17 cellular contexts compared by ENCODE assay signal in the genomic region with DNA sequence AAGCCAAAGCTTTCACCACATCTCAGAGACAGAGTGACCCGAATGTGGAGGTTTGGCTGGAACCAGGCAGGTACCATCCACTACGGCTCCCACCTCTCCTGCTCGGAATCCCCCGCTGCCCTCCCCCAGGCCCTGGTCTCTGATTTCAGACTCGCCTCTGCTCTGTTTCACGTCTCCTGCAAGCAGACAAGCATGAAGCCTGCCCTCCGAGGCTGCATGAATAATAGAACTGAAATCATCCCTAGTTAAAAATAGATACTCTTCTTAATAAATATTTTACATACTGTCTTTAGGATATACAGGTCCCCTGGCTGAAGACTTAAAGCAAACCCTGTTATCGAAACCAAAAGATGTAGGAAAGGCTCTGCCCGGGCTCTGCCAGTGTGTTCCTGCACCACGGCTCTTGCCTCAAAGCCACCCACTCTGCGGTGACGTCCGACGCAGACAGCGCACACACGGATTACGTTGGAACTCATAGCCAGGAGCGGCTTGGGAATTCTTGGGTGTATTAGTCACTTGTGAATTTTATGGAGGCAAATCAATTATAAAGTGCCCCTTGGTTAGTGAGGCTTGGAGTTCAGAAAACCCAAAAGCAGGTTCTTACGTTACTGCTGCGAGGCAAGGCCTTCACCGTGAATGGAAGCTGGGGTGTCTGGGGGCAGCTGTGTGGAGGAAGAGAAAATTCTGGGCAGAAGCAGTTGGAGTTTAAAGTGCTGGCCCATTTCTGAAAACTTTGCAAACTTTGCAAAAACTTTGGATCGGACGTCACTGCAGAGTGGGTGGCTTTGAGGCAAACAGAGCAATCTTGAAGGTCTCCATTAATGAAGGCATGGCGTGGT. TPM values are rescaled to one million over a fixed set of nuclear protein-coding genes. Genes with fewer than 3 reads are reported as not detected.
DNase-seq lines count a peak whose midpoint lies in the region; ATAC-seq and TF ChIP-seq lines count a peak whose summit lies in the region.
"Had no signal": no experiment of that assay in that cellular context is flagged by ENCODE, and none has a peak within 500 bp of the region (broad histone marks: within the 10 kb centered on the region; RNA-seq: fewer than 3 reads in every experiment).

No MANE protein-coding gene starts in this region.

- H3K36me3 Mint-ChIP-seq in activated T-cell treated with anti-CD3 and anti-CD28 coated beads, Interleukin-2, amount 50 U/mL, for 72 hours (ENCODE audit: insufficient read depth in 2 of 2): no peaks in the 10 kb centered on the region

- H3K4me1 ChIP-seq in breast epithelium (no peaks in the 10 kb centered on the region), muscle layer of duodenum (ENCODE audit: control insufficient read depth in 1 of 2, insufficient read depth in 2 of 2, low read length in 2 of 2) (peaks cover 0 to 20% of the 10 kb centered on the region in 2 donors)
- H3K4me1 ChIP-seq: left lung had no signal

- intact Hi-C loops in breast epithelium (cut with DNase I; ENCODE audit: low total_unique reads): no loop called here

- no peaks in the 10 kb centered on the region for H3K36me3 ChIP-seq in breast epithelium
- no peaks in the 10 kb centered on the region for H3K36me3 ChIP-seq in muscle layer of duodenum (ENCODE audit: control insufficient read depth in 1 of 2, insufficient read depth in 2 of 2, low read length in 2 of 2)
- H3K36me3 ChIP-seq: left lung had no signal

- no peak for TF ChIP-seq POLR2A in breast epithelium (IDR thresholded peaks at IDR 0.05)

- peaks cover 0 to 2% of the 10 kb centered on the region in 2 donors for H3K9me3 Mint-ChIP-seq in activated T-cell treated with anti-CD3 and anti-CD28 coated beads, Interleukin-2, amount 50 U/mL, for 72 hours
- H3K9me3 Mint-ChIP-seq: activated B cell treated with CpG ODN at 0.5 μM for 24 hours; activated T-cell treated with anti-CD3 and anti-CD28 coated beads, Interleukin-2, amount 50 U/mL, for 24 hours; effector memory CD8-positive, alpha-beta T cell had no signal

- no peak for TF ChIP-seq CTCF in breast epithelium (IDR thresholded peaks at IDR 0.05)
- no peak for TF ChIP-seq CTCF in coronary artery (IDR thresholded peaks at IDR 0.05)

- peak overlapping the region; percentile 2 to 43 for H3K27ac ChIP-seq in breast epithelium
- H3K27ac ChIP-seq in muscle layer of duodenum (ENCODE audit: low read length): peak overlapping the region; percentile 39
- no peak overlapping the region for H3K27ac ChIP-seq in coronary artery
- H3K27ac ChIP-seq: left lung, SK-N-MC had no signal

- DNase-seq in A172 (ENCODE audit: low spot score): peak; percentile 82
- DNase-seq in M059J (ENCODE audit: low read depth): peak; percentile 37
- DNase-seq in breast epithelium (ENCODE audit: low spot score in 2 of 2): peak in 1 of 2 donors; percentile 57
- DNase-seq in activated T-cell treated with anti-CD3 and anti-CD28 coated beads, Interleukin-2, amount 50 U/mL, for 72 hours: no peak
- no peak for DNase-seq in coronary artery (ENCODE audit: low spot score)
- no peak for DNase-seq in inferior parietal cortex (ENCODE audit: extremely low spot score)
- no peak for DNase-seq in stimulated activated CD4-positive, alpha-beta T cell treated with anti-CD3 and anti-CD28 coated beads, Interleukin-4, amount 100 ng/mL, for 24 hours
- DNase-seq: activated B cell treated with CpG ODN at 0.5 μM for 24 hours; activated T-cell treated with anti-CD3 and anti-CD28 coated beads, Interleukin-2, amount 50 U/mL, for 24 hours; amniotic stem cell; DMS 273 treated with DMSO at 0.1 percent for 48 hours; effector memory CD8-positive, alpha-beta T cell; glutamatergic neuron; stimulated activated CD4-positive, alpha-beta T cell treated with anti-CD3 and anti-CD28 coated beads, Interleukin-1b, Interleukin-23, amount 100 ng/mL, for 48 hours had no signal

- ATAC-seq in activated T-cell treated with anti-CD3 and anti-CD28 coated beads, Interleukin-2, amount 50 U/mL, for 72 hours (replicated peaks in 1 of 2): no peak
- ATAC-seq: effector memory CD8-positive, alpha-beta T cell; left lung had no signal

- peaks cover 23% of the 10 kb centered on the region for H3K27me3 Mint-ChIP-seq in activated T-cell treated with anti-CD3 and anti-CD28 coated beads, Interleukin-2, amount 50 U/mL, for 72 hours (ENCODE audit: low read depth)

- H3K4me3 Mint-ChIP-seq in activated T-cell treated with anti-CD3 and anti-CD28 coated beads, Interleukin-2, amount 50 U/mL, for 72 hours: no peak overlapping the region
- H3K4me3 Mint-ChIP-seq: activated B cell treated with CpG ODN at 0.5 μM for 24 hours; activated T-cell treated with anti-CD3 and anti-CD28 coated beads, Interleukin-2, amount 50 U/mL, for 24 hours; effector memory CD8-positive, alpha-beta T cell had no signal

- H3K4me1 Mint-ChIP-seq in activated T-cell treated with anti-CD3 and anti-CD28 coated beads, Interleukin-2, amount 50 U/mL, for 72 hours (ENCODE audit: low read depth): peaks cover 7% of the 10 kb centered on the region

- no peak overlapping the region for H3K27ac Mint-ChIP-seq in activated T-cell treated with anti-CD3 and anti-CD28 coated beads, Interleukin-2, amount 50 U/mL, for 72 hours
- H3K27ac Mint-ChIP-seq: activated B cell treated with CpG ODN at 0.5 μM for 24 hours; activated T-cell treated with anti-CD3 and anti-CD28 coated beads, Interleukin-2, amount 50 U/mL, for 24 hours; effector memory CD8-positive, alpha-beta T cell had no signal

- H3K27me3 ChIP-seq in breast epithelium (no peaks in the 10 kb centered on the region), muscle layer of duodenum (ENCODE audit: low read depth, low read length) (no peaks in the 10 kb centered on the region)

- H3K4me3 ChIP-seq in breast epithelium (peak overlapping the region in 2 of 3 donors; percentile 1 to 43), muscle layer of duodenum (ENCODE audit: low read depth in 1 of 2, low read length in 2 of 2) (peak overlapping the region in 1 of 2 donors; percentile 40), coronary artery (no peak overlapping the region)
- H3K4me3 ChIP-seq: left lung, SK-N-MC had no signal

- H3K9me3 ChIP-seq in breast epithelium (no peaks in the 10 kb centered on the region), muscle layer of duodenum (ENCODE audit: control insufficient read depth in 1 of 2, low read length in 2 of 2) (no peaks in the 10 kb centered on the region)
- H3K9me3 ChIP-seq: left lung had no signal

RNA-seq across cellular contexts. Expression of gene NPTX1, which starts 25.6 kb away (rescaled TPM):
- 0.46 and 0.53 TPM in 2 replicates for total RNA-seq in A172 (2014; rRNA removed; shearing (Covaris generic))
- 0.79 and 2.0 TPM in 2 replicates for total RNA-seq in M059J (2014; rRNA removed; shearing (Covaris generic))
- under 1 TPM; under 0.01 to 0.32 (median 0.29) TPM for total RNA-seq in breast epithelium
- 1 to 10 TPM in 1 of 2 donors, under 1 TPM in 1; 0.83 to 6.1 TPM for total RNA-seq in activated T-cell treated with anti-CD3 and anti-CD28 coated beads, Interleukin-2, amount 50 U/mL, for 72 hours

RNA-seq across cellular contexts. Expression of gene RPTOR, which starts 42.7 kb away (rescaled TPM):
- total RNA-seq in A172 (2014; rRNA removed; shearing (Covaris generic)): 17.4 and 20.7 TPM in 2 replicates
- 8.4 and 20.8 TPM in 2 replicates for total RNA-seq in M059J (2014; rRNA removed; shearing (Covaris generic))
- total RNA-seq in breast epithelium: 10 to 100 TPM; 21.4 to 27.5 (median 23.6) TPM
- 10 to 100 TPM; 50.8 to 62.0 TPM for total RNA-seq in activated T-cell treated with anti-CD3 and anti-CD28 coated beads, Interleukin-2, amount 50 U/mL, for 72 hours

Comparison
In these comparisons a context has a peak if more than half of its experiments do, and no peak if none do; other contexts are left out.
1. DNase-seq: peak in A172 (single experiment) and M059J (single experiment); none in activated T-cell treated with anti-CD3 and anti-CD28 coated beads, Interleukin-2, amount 50 U/mL, for 72 hours (0 of 2), coronary artery (single experiment), inferior parietal cortex (single experiment) and stimulated activated CD4-positive, alpha-beta T cell treated with anti-CD3 and anti-CD28 coated beads, Interleukin-4, amount 100 ng/mL, for 24 hours (single experiment).
2. H3K27ac ChIP-seq: peak in breast epithelium (2 of 2) and muscle layer of duodenum (single experiment); none in coronary artery (0 of 2).